Comparison of ENCODE assay signal across 18 cellular contexts in genomic region chr3:100001514-100002270, GRCh38.
A peak's percentile ranks its signal among the peaks of the same experiment; 100 is the strongest.
DNase-seq lines count a peak whose midpoint lies in the region; ATAC-seq and TF ChIP-seq lines count a peak whose summit lies in the region.
"Had no signal": no experiment of that assay in that cellular context is flagged by ENCODE, and none has a peak within 500 bp of the region (broad histone marks: within the 10 kb centered on the region; RNA-seq: fewer than 3 reads in every experiment).

No MANE protein-coding gene starts in this region.

- CTCF ChIA-PET in Caco-2 (lab: Charles Lee): no interaction called here
- CTCF ChIA-PET in activated CD4-positive, alpha-beta T cell treated with anti-CD3 and anti-CD28 coated beads, Interleukin-2, amount 10 ng/mL, durations not matched to agents 7 days and 5 days (lab: Charles Lee): no interaction called here

- intact Hi-C loops in Caco-2 (cut with micrococcal nuclease; ENCODE audit: unreplicated experiment): loop anchor here (2.0 kb wide), 2 partner anchors 23 to 33 kb away; no protein-coding TSS in a partner anchor
- intact Hi-C loops in body of pancreas (cut with DNase I): no loop called here

- DNase-seq in Caco-2 (no peak), LNCaP clone FGC (ENCODE audit: low read depth) (peak; percentile 57), body of pancreas (peak in 1 of 4 donors; percentile 9), H7 (no peak), MG63 (no peak)
- no peak for DNase-seq in activated T-cell treated with anti-CD3 and anti-CD28 coated beads, Interleukin-2, amount 50 U/mL, for 24 hours
- DNase-seq in activated CD4-positive, alpha-beta T cell treated with anti-CD3 and anti-CD28 coated beads, Interleukin-2, amount 10 ng/mL, durations not matched to agents 7 days and 5 days: no peak
- DNase-seq: activated gamma-delta T cell treated with Interleukin-2 at 50 U/mL for 16 hours, erythroblast, glutamatergic neuron, GOT3, immature natural killer cell, mesendoderm, NCI-H1930, T-helper 2 cell had no signal

- 72 to 90% methylated on average over 8 of the region's 8 CpGs for WGBS in body of pancreas, 2 donors

- H3K4me3 ChIP-seq in Caco-2 (ENCODE audit: low read depth, low read length): no peak overlapping the region
- H3K4me3 ChIP-seq in LNCaP clone FGC (ENCODE audit: low read depth, low read length): no peak overlapping the region
- H3K4me3 ChIP-seq in body of pancreas: no peak overlapping the region
- no peak overlapping the region for H3K4me3 ChIP-seq in H7 (ENCODE audit: insufficient read depth, low read depth, low read length)
- no peak overlapping the region for H3K4me3 ChIP-seq in MG63
- H3K4me3 ChIP-seq: GM12878 had no signal

- no peaks in the 10 kb centered on the region for H3K27me3 Mint-ChIP-seq in Caco-2 (ENCODE audit: insufficient read depth, unreplicated experiment)
- H3K27me3 Mint-ChIP-seq in nephron (ENCODE audit: low read depth): no peaks in the 10 kb centered on the region
- H3K27me3 Mint-ChIP-seq in activated T-cell treated with anti-CD3 and anti-CD28 coated beads, Interleukin-2, amount 50 U/mL, for 24 hours: no peaks in the 10 kb centered on the region
- no peaks in the 10 kb centered on the region for H3K27me3 Mint-ChIP-seq in activated CD4-positive, alpha-beta T cell treated with anti-CD3 and anti-CD28 coated beads, Interleukin-2, amount 10 ng/mL, durations not matched to agents 7 days and 5 days
- H3K27me3 Mint-ChIP-seq: dendritic cell treated with granulocyte-macrophage colony-stimulating factor and Interleukin-4, amounts not matched to agents 40 ng/mL and 50 ng/mL, for 4 days had no signal

- H3K4me1 Mint-ChIP-seq in Caco-2 (ENCODE audit: low read depth, unreplicated experiment) (peaks cover 35% of the 10 kb centered on the region), nephron (peaks cover 32% of the 10 kb centered on the region)
- peaks cover 11% of the 10 kb centered on the region for H3K4me1 Mint-ChIP-seq in activated T-cell treated with anti-CD3 and anti-CD28 coated beads, Interleukin-2, amount 50 U/mL, for 24 hours (ENCODE audit: low read depth)
- peaks cover 6% of the 10 kb centered on the region for H3K4me1 Mint-ChIP-seq in activated CD4-positive, alpha-beta T cell treated with anti-CD3 and anti-CD28 coated beads, Interleukin-2, amount 10 ng/mL, durations not matched to agents 7 days and 5 days
- H3K4me1 Mint-ChIP-seq: immature natural killer cell had no signal

- H3K9me3 Mint-ChIP-seq in Caco-2 (ENCODE audit: unreplicated experiment): peaks cover 2% of the 10 kb centered on the region
- peaks cover 2% of the 10 kb centered on the region for H3K9me3 Mint-ChIP-seq in nephron
- no peaks in the 10 kb centered on the region for H3K9me3 Mint-ChIP-seq in activated T-cell treated with anti-CD3 and anti-CD28 coated beads, Interleukin-2, amount 50 U/mL, for 24 hours
- peaks cover 5% of the 10 kb centered on the region for H3K9me3 Mint-ChIP-seq in activated CD4-positive, alpha-beta T cell treated with anti-CD3 and anti-CD28 coated beads, Interleukin-2, amount 10 ng/mL, durations not matched to agents 7 days and 5 days
- H3K9me3 Mint-ChIP-seq: immature natural killer cell had no signal

- no peaks in the 10 kb centered on the region for H3K27me3 ChIP-seq in Caco-2 (replicated peaks; ENCODE audit: control insufficient read depth, insufficient read depth, low read length)
- H3K27me3 ChIP-seq in body of pancreas: no peaks in the 10 kb centered on the region
- H3K27me3 ChIP-seq in H7 (ENCODE audit: control insufficient read depth, insufficient read depth, low read length): no peaks in the 10 kb centered on the region
- no peaks in the 10 kb centered on the region for H3K27me3 ChIP-seq in MG63

- POLR2A ChIA-PET in Caco-2 (lab: Charles Lee): no interaction called here
- POLR2A ChIA-PET in activated CD4-positive, alpha-beta T cell treated with anti-CD3 and anti-CD28 coated beads, Interleukin-2, amount 10 ng/mL, durations not matched to agents 7 days and 5 days (lab: Charles Lee): no interaction called here

- H3K9me3 ChIP-seq in Caco-2 (no peaks in the 10 kb centered on the region), body of pancreas (no peaks in the 10 kb centered on the region), MG63 (no peaks in the 10 kb centered on the region)

- no peak for TF ChIP-seq POLR2A in body of pancreas (IDR thresholded peaks at IDR 0.05)

- H3K36me3 Mint-ChIP-seq in Caco-2 (ENCODE audit: insufficient read depth, unreplicated experiment) (no peaks in the 10 kb centered on the region), nephron (ENCODE audit: low read depth) (no peaks in the 10 kb centered on the region)
- H3K36me3 Mint-ChIP-seq in activated T-cell treated with anti-CD3 and anti-CD28 coated beads, Interleukin-2, amount 50 U/mL, for 24 hours (ENCODE audit: low read depth): peaks cover 7% of the 10 kb centered on the region
- H3K36me3 Mint-ChIP-seq in activated CD4-positive, alpha-beta T cell treated with anti-CD3 and anti-CD28 coated beads, Interleukin-2, amount 10 ng/mL, durations not matched to agents 7 days and 5 days (ENCODE audit: low read depth): no peaks in the 10 kb centered on the region

- ATAC-seq in body of pancreas: no peak
- ATAC-seq: GM12878 had no signal

- H3K4me1 ChIP-seq in Caco-2 (peaks cover 40% of the 10 kb centered on the region), body of pancreas (peaks cover 42% of the 10 kb centered on the region)

- H3K4me3 Mint-ChIP-seq in Caco-2 (ENCODE audit: unreplicated experiment) (no peak overlapping the region), nephron (no peak overlapping the region)
- no peak overlapping the region for H3K4me3 Mint-ChIP-seq in activated T-cell treated with anti-CD3 and anti-CD28 coated beads, Interleukin-2, amount 50 U/mL, for 24 hours
- no peak overlapping the region for H3K4me3 Mint-ChIP-seq in activated CD4-positive, alpha-beta T cell treated with anti-CD3 and anti-CD28 coated beads, Interleukin-2, amount 10 ng/mL, durations not matched to agents 7 days and 5 days
- H3K4me3 Mint-ChIP-seq: dendritic cell treated with granulocyte-macrophage colony-stimulating factor and Interleukin-4, amounts not matched to agents 40 ng/mL and 50 ng/mL, for 4 days; immature natural killer cell had no signal

- TF ChIP-seq CTCF in Caco-2 (IDR thresholded peaks at IDR 0.05; ENCODE audit: insufficient read depth in 1 of 2, low read depth in 1 of 2, low read length in 1 of 2, severe bottlenecking in 1 of 2, unreplicated experiment in 1 of 2) (no peak), LNCaP clone FGC (IDR thresholded peaks at IDR 0.05; ENCODE audit: control insufficient read depth, extremely low read depth, insufficient read depth) (no peak), body of pancreas (IDR thresholded peaks at IDR 0.05) (no peak), nephron (IDR thresholded peaks at IDR 0.05; ENCODE audit: unreplicated experiment in 3 of 3) (no peak)

- BruUV-seq in Caco-2 (replicated peaks; lab: Mats Ljungman, UMichigan): no TSS peak

- H3K27ac Mint-ChIP-seq in Caco-2 (ENCODE audit: unreplicated experiment) (peak overlapping the region; percentile 84), nephron (peak overlapping the region in 2 of 3 experiments; percentile 77 to 87)
- H3K27ac Mint-ChIP-seq in activated T-cell treated with anti-CD3 and anti-CD28 coated beads, Interleukin-2, amount 50 U/mL, for 24 hours: no peak overlapping the region
- H3K27ac Mint-ChIP-seq in activated CD4-positive, alpha-beta T cell treated with anti-CD3 and anti-CD28 coated beads, Interleukin-2, amount 10 ng/mL, durations not matched to agents 7 days and 5 days: no peak overlapping the region
- H3K27ac Mint-ChIP-seq: dendritic cell treated with granulocyte-macrophage colony-stimulating factor and Interleukin-4, amounts not matched to agents 40 ng/mL and 50 ng/mL, for 4 days; immature natural killer cell had no signal

- H3K27ac ChIP-seq in body of pancreas: peak overlapping the region; percentile 2 to 64 (median 58)

- H3K36me3 ChIP-seq in Caco-2 (ENCODE audit: control insufficient read depth, insufficient read depth, low read length): no peaks in the 10 kb centered on the region
- H3K36me3 ChIP-seq in body of pancreas (replicated peaks in 1 of 2; ENCODE audit: insufficient read depth in 1 of 2, low read depth in 2 of 2): no peaks in the 10 kb centered on the region
- H3K36me3 ChIP-seq in H7 (replicated peaks; ENCODE audit: control insufficient read depth, insufficient read depth, low read length): no peaks in the 10 kb centered on the region
- no peaks in the 10 kb centered on the region for H3K36me3 ChIP-seq in MG63

Comparison
In these comparisons a context has a peak if more than half of its experiments do, and no peak if none do; other contexts are left out.
1. H3K27ac Mint-ChIP-seq: peak in Caco-2 (single experiment) and nephron (2 of 3); none in activated T-cell treated with anti-CD3 and anti-CD28 coated beads, Interleukin-2, amount 50 U/mL, for 24 hours (single experiment) and activated CD4-positive, alpha-beta T cell treated with anti-CD3 and anti-CD28 coated beads, Interleukin-2, amount 10 ng/mL, durations not matched to agents 7 days and 5 days (single experiment).